In genomic region chr20:34414525-34414924, GRCh38 we compare ENCODE assay signal across 8 cellular contexts. TPM values are rescaled to one million over a fixed set of nuclear protein-coding genes. Genes with fewer than 3 reads are reported as not detected.
DNase-seq lines count a peak whose midpoint lies in the region; ATAC-seq and TF ChIP-seq lines count a peak whose summit lies in the region.
"Not testable (repeated sequence)": the region's sequence is repeated elsewhere in the genome, so short reads cannot be mapped to it uniquely, and the experiment has no call there.

No MANE protein-coding gene starts in this region.

- not testable (repeated sequence) for H3K27me3 Mint-ChIP-seq in T-helper 2 cell treated with Interferon-gamma antibody and Interleukin-4, amounts not matched to agents 5 μg/mL and 100 μg/mL, for 36 hours (ENCODE audit: low read depth); activated naive CD4-positive, alpha-beta T cell treated with anti-CD3 and anti-CD28 coated beads, Interleukin-2, amount 10 ng/mL, durations not matched to agents 7 days and 5 days; memory B cell

- TF ChIP-seq CTCF in DOHH2 (IDR thresholded peaks at IDR 0.05; ENCODE audit: low read depth, low read length, poor library complexity, severe bottlenecking); MM.1S (IDR thresholded peaks at IDR 0.05; ENCODE audit: low read length); colonic mucosa (IDR thresholded peaks at IDR 0.05); neutrophil (IDR thresholded peaks at IDR 0.05): not testable (repeated sequence)

- peaks cover 17% of the 10 kb centered on the region for H3K4me1 Mint-ChIP-seq in T-helper 2 cell treated with Interferon-gamma antibody and Interleukin-4, amounts not matched to agents 5 μg/mL and 100 μg/mL, for 36 hours (ENCODE audit: low read depth)
- peaks cover 21% of the 10 kb centered on the region for H3K4me1 Mint-ChIP-seq in activated naive CD4-positive, alpha-beta T cell treated with anti-CD3 and anti-CD28 coated beads, Interleukin-2, amount 10 ng/mL, durations not matched to agents 7 days and 5 days
- H3K4me1 Mint-ChIP-seq in memory B cell: peaks cover 12% of the 10 kb centered on the region

- not testable (repeated sequence) for H3K9me2 ChIP-seq in DOHH2 (replicated peaks; ENCODE audit: control insufficient read depth, low read length); MM.1S (replicated peaks; ENCODE audit: insufficient read depth, low read length)

- not testable (repeated sequence) for ATAC-seq in memory B cell (ENCODE audit: low read depth)

- H2AFZ ChIP-seq in MM.1S (ENCODE audit: low read length): not testable (repeated sequence)

- H3K27ac ChIP-seq in DOHH2 (ENCODE audit: low read depth, low read length) (peak overlapping the region; percentile 47), MM.1S (ENCODE audit: low read length) (peak overlapping the region; percentile 99), colonic mucosa (peak overlapping the region; percentile 66), neutrophil (peak overlapping the region; percentile 81), subcutaneous abdominal adipose tissue (ENCODE audit: low read depth, low read length) (peak overlapping the region; percentile 11)

- H4K20me1 ChIP-seq in DOHH2 (ENCODE audit: control insufficient read depth, insufficient read depth, low read depth, low read length); MM.1S (ENCODE audit: insufficient read depth, low read length): not testable (repeated sequence)

- peak overlapping the region; percentile 62 for H3K4me2 ChIP-seq in DOHH2 (ENCODE audit: low read length)
- peak overlapping the region; percentile 81 for H3K4me2 ChIP-seq in MM.1S (ENCODE audit: low read depth, low read length)

- H3K79me2 ChIP-seq in DOHH2 (ENCODE audit: control insufficient read depth, low read length): not testable (repeated sequence)
- peaks cover 57% of the 10 kb centered on the region for H3K79me2 ChIP-seq in MM.1S (ENCODE audit: low read length)

- H3K4me1 ChIP-seq in DOHH2 (ENCODE audit: control insufficient read depth, low read length) (peaks cover 31% of the 10 kb centered on the region), MM.1S (ENCODE audit: low read length) (peaks cover 61% of the 10 kb centered on the region), colonic mucosa (peaks cover 10% of the 10 kb centered on the region)
- H3K4me1 ChIP-seq in neutrophil (ENCODE audit: control insufficient read depth in 1 of 2, insufficient read depth in 1 of 2, low read depth in 1 of 2, low read length in 1 of 2); subcutaneous abdominal adipose tissue (ENCODE audit: control insufficient read depth in 5 of 5, insufficient read depth in 5 of 5, low read length in 5 of 5): not testable (repeated sequence)

- peak overlapping the region; percentile 13 for H3K27ac Mint-ChIP-seq in T-helper 2 cell treated with Interferon-gamma antibody and Interleukin-4, amounts not matched to agents 5 μg/mL and 100 μg/mL, for 36 hours
- peak overlapping the region; percentile 66 for H3K27ac Mint-ChIP-seq in activated naive CD4-positive, alpha-beta T cell treated with anti-CD3 and anti-CD28 coated beads, Interleukin-2, amount 10 ng/mL, durations not matched to agents 7 days and 5 days
- peak overlapping the region; percentile 78 for H3K27ac Mint-ChIP-seq in memory B cell

- peaks cover 33% of the 10 kb centered on the region for H3K36me3 Mint-ChIP-seq in T-helper 2 cell treated with Interferon-gamma antibody and Interleukin-4, amounts not matched to agents 5 μg/mL and 100 μg/mL, for 36 hours (ENCODE audit: low read depth)
- peaks cover 37% of the 10 kb centered on the region for H3K36me3 Mint-ChIP-seq in activated naive CD4-positive, alpha-beta T cell treated with anti-CD3 and anti-CD28 coated beads, Interleukin-2, amount 10 ng/mL, durations not matched to agents 7 days and 5 days
- H3K36me3 Mint-ChIP-seq in memory B cell: peaks cover 15% of the 10 kb centered on the region

- peak overlapping the region; percentile 37; the same call in 1 of the 2 replicates for H3K4me3 ChIP-seq in DOHH2 (ENCODE audit: low read length)
- H3K4me3 ChIP-seq in MM.1S (ENCODE audit: low read length); colonic mucosa; neutrophil (ENCODE audit: low read depth in 1 of 2, low read length in 1 of 2); subcutaneous abdominal adipose tissue (ENCODE audit: low read depth in 1 of 5, low read length in 5 of 5): not testable (repeated sequence)

- H3K36me3 ChIP-seq in DOHH2 (ENCODE audit: control insufficient read depth, low read length): peaks cover 59% of the 10 kb centered on the region
- peaks cover 10% of the 10 kb centered on the region; the same call in 1 of the 2 replicates for H3K36me3 ChIP-seq in MM.1S (replicated peaks; ENCODE audit: insufficient read depth, low read length)
- H3K36me3 ChIP-seq in colonic mucosa: not testable (repeated sequence)
- peaks cover 81% of the 10 kb centered on the region for H3K36me3 ChIP-seq in neutrophil
- H3K36me3 ChIP-seq in subcutaneous abdominal adipose tissue (ENCODE audit: control insufficient read depth in 5 of 5, insufficient read depth in 5 of 5, low read length in 5 of 5): peaks cover 12 to 54% (median 34%) of the 10 kb centered on the region in 5 donors

- CTCF ChIA-PET in activated naive CD4-positive, alpha-beta T cell treated with anti-CD3 and anti-CD28 coated beads, Interleukin-2, amount 10 ng/mL, durations not matched to agents 7 days and 5 days (lab: Charles Lee): interaction anchor here (1.3 kb wide), 1 partner anchor 102 kb away, joined by 3 read pairs; no protein-coding TSS in a partner anchor

- H3K9me3 ChIP-seq in DOHH2 (ENCODE audit: control insufficient read depth, insufficient read depth, low read length); MM.1S (replicated peaks; ENCODE audit: insufficient read depth, low read length); colonic mucosa; neutrophil; subcutaneous abdominal adipose tissue (ENCODE audit: control insufficient read depth in 5 of 5, low read length in 5 of 5): not testable (repeated sequence)

- H3F3A ChIP-seq in DOHH2 (ENCODE audit: control insufficient read depth, insufficient read depth): not testable (repeated sequence)
- peaks cover 54% of the 10 kb centered on the region for H3F3A ChIP-seq in MM.1S (ENCODE audit: insufficient read depth, low read length)

- intact Hi-C loops in colonic mucosa (cut with DNase I): not testable (repeated sequence)

- H3K9ac ChIP-seq in MM.1S (ENCODE audit: low read length) (peak overlapping the region; percentile 61), colonic mucosa (ENCODE audit: low read depth in 2 of 2, low read length in 2 of 2) (peak overlapping the region in 1 of 2 donors; percentile 12)
- not testable (repeated sequence) for H3K9ac ChIP-seq in subcutaneous abdominal adipose tissue (ENCODE audit: low read length in 5 of 5)

- not testable (repeated sequence) for H3K4me3 Mint-ChIP-seq in T-helper 2 cell treated with Interferon-gamma antibody and Interleukin-4, amounts not matched to agents 5 μg/mL and 100 μg/mL, for 36 hours; activated naive CD4-positive, alpha-beta T cell treated with anti-CD3 and anti-CD28 coated beads, Interleukin-2, amount 10 ng/mL, durations not matched to agents 7 days and 5 days; memory B cell

- H3K27me3 ChIP-seq in DOHH2 (ENCODE audit: control insufficient read depth, low read length); MM.1S (replicated peaks; ENCODE audit: insufficient read depth, low read length); colonic mucosa; neutrophil; subcutaneous abdominal adipose tissue (ENCODE audit: control insufficient read depth in 5 of 5, insufficient read depth in 4 of 5, low read length in 5 of 5): not testable (repeated sequence)

- not testable (repeated sequence) for H3K9me3 Mint-ChIP-seq in T-helper 2 cell treated with Interferon-gamma antibody and Interleukin-4, amounts not matched to agents 5 μg/mL and 100 μg/mL, for 36 hours; activated naive CD4-positive, alpha-beta T cell treated with anti-CD3 and anti-CD28 coated beads, Interleukin-2, amount 10 ng/mL, durations not matched to agents 7 days and 5 days; memory B cell

- not testable (repeated sequence) for DNase-seq in MM.1S; T-helper 2 cell treated with Interferon-gamma antibody and Interleukin-4, amounts not matched to agents 5 μg/mL and 100 μg/mL, for 36 hours (ENCODE audit: low spot score); activated naive CD4-positive, alpha-beta T cell treated with anti-CD3 and anti-CD28 coated beads, Interleukin-2, amount 10 ng/mL, durations not matched to agents 7 days and 5 days; colonic mucosa; memory B cell (ENCODE audit: low spot score in 2 of 2)

RNA-seq across cellular contexts. Expression of gene ITCH, which starts 51.5 kb away (rescaled TPM):
- 10 to 100 TPM; 50.0 to 71.4 TPM for total RNA-seq in colonic mucosa

Comparison
In these comparisons a context has a peak if more than half of its experiments do, and no peak if none do; other contexts are left out.
1. H3K27ac ChIP-seq: peak in every context shown above with its lines; median percentile 99 in MM.1S; 81 in neutrophil; 66 in colonic mucosa; 47 in DOHH2; 11 in subcutaneous abdominal adipose tissue.
2. H3K27ac Mint-ChIP-seq: peak in every context shown above with its lines; median percentile 78 in memory B cell; 66 in activated naive CD4-positive, alpha-beta T cell treated with anti-CD3 and anti-CD28 coated beads, Interleukin-2, amount 10 ng/mL, durations not matched to agents 7 days and 5 days; 13 in T-helper 2 cell treated with Interferon-gamma antibody and Interleukin-4, amounts not matched to agents 5 μg/mL and 100 μg/mL, for 36 hours.